ENCODE assay signal across 30 cellular contexts in the genomic region with DNA sequence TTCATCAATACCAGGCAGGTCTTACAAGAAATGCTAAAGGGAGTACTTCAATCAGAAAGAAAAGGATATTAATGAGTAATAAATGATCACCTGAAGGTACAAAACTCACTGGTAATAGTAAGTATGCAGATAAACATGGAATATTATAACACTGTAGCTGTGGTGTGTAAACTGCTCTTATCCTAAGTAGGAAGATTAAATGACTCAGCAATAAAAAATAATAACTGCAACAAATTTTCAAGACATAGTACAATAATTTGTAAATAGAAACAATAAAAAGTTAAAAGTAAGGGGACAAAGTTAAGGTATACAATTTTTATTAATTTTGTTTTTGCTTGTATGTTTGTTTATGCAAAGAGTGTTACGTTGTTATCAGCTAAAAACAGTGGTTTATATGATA. TPM values are rescaled to one million over a fixed set of nuclear protein-coding genes. Genes with fewer than 3 reads are reported as not detected.
DNase-seq lines count a peak whose midpoint lies in the region; ATAC-seq, FAIRE-seq and TF ChIP-seq lines count a peak whose summit lies in the region.
"Had no signal": no experiment of that assay in that cellular context is flagged by ENCODE, and none has a peak within 500 bp of the region (broad histone marks: within the 10 kb centered on the region; RNA-seq: fewer than 3 reads in every experiment).

No MANE protein-coding gene starts in this region.

- H3K27me3 ChIP-seq in K562 (ENCODE audit: control insufficient read depth in 2 of 2, insufficient read depth in 2 of 2, low read length in 2 of 2), result no peaks in the 10 kb centered on the region
- no peaks in the 10 kb centered on the region for H3K27me3 ChIP-seq in H1 (replicated peaks in 1 of 4; ENCODE audit: control insufficient read depth in 3 of 4, extremely low read depth in 1 of 4, insufficient read depth in 3 of 4, low read length in 3 of 4)
- H3K27me3 ChIP-seq in CD4-positive, alpha-beta memory T cell (ENCODE audit: insufficient read depth, low read length), result no peaks in the 10 kb centered on the region

- H2AFZ ChIP-seq in K562 (ENCODE audit: low read depth, low read length), result no peak overlapping the region
- no peak overlapping the region for H2AFZ ChIP-seq in H1 (ENCODE audit: low read length)

- H3K4me1 Mint-ChIP-seq in CD4-positive, alpha-beta memory T cell, result no peaks in the 10 kb centered on the region
- H3K4me1 Mint-ChIP-seq: B cell; CD4-positive, CD25-positive, alpha-beta regulatory T cell had no signal

- H4K5ac ChIP-seq in H1 (ENCODE audit: insufficient read length, low read depth, low read length), result no peak overlapping the region

- BruUV-seq in K562 (replicated peaks; lab: Mats Ljungman, UMichigan), result no TSS peak

- no peak overlapping the region for H3K27ac Mint-ChIP-seq in CD4-positive, alpha-beta memory T cell
- H3K27ac Mint-ChIP-seq: B cell; CD4-positive, CD25-positive, alpha-beta regulatory T cell; CD8-positive, alpha-beta T cell had no signal

- TF ChIP-seq CTCF in A549 (IDR thresholded peaks at IDR 0.05), result no peak
- no peak for TF ChIP-seq CTCF in D721Med (IDR thresholded peaks at IDR 0.05; ENCODE audit: insufficient read depth, missing control alignments)
- TF ChIP-seq CTCF in K562 (IDR thresholded peaks at IDR 0.05 in 2 of 3, conservative IDR thresholded peaks at IDR 0.05 in 1 of 3; ENCODE audit: insufficient read depth in 2 of 3, low read depth in 1 of 3, low read length in 3 of 3), result no peak
- TF ChIP-seq CTCF in H1 (IDR thresholded peaks at IDR 0.05; ENCODE audit: control extremely low read depth in 1 of 3, insufficient read depth in 1 of 3, low read depth in 1 of 3, low read length in 3 of 3), result no peak
- TF ChIP-seq CTCF in foreskin fibroblast (IDR thresholded peaks at IDR 0.05; ENCODE audit: low read depth, low read length), result no peak

- no peak overlapping the region for H3K14ac ChIP-seq in H1 (ENCODE audit: insufficient read length)

- no peak overlapping the region for H4K8ac ChIP-seq in H1 (ENCODE audit: extremely low read depth, insufficient read depth, low read length)

- no peaks in the 10 kb centered on the region for H3K23me2 ChIP-seq in H1 (ENCODE audit: low read depth, low read length)

- H3K27me3 Mint-ChIP-seq in CD4-positive, alpha-beta memory T cell, result no peaks in the 10 kb centered on the region
- H3K27me3 Mint-ChIP-seq: B cell had no signal

- H3K9me3 ChIP-seq in A549, result no peaks in the 10 kb centered on the region
- no peaks in the 10 kb centered on the region for H3K9me3 ChIP-seq in K562 (replicated peaks; ENCODE audit: control insufficient read depth, insufficient read depth, low read depth, low read length)
- H3K9me3 ChIP-seq in H1 (ENCODE audit: insufficient read depth in 2 of 2, low read depth in 1 of 2, low read length in 1 of 2), result no peaks in the 10 kb centered on the region
- H3K9me3 ChIP-seq in CD4-positive, alpha-beta memory T cell (ENCODE audit: control insufficient read depth in 1 of 2, low read length in 2 of 2), result no peaks in the 10 kb centered on the region
- H3K9me3 ChIP-seq: Caco-2 had no signal

- H3K4ac ChIP-seq in H1 (replicated peaks; ENCODE audit: insufficient read length, low read depth, low read length), result no peak overlapping the region

- H3K4me1 ChIP-seq in A549, result no peaks in the 10 kb centered on the region
- no peaks in the 10 kb centered on the region for H3K4me1 ChIP-seq in K562 (replicated peaks in 1 of 2; ENCODE audit: control insufficient read depth in 2 of 2, insufficient read depth in 2 of 2, low read length in 2 of 2)
- peaks cover 0 to 3% (median 0%) of the 10 kb centered on the region in 4 experiments; a peak in 1 of 7 replicates for H3K4me1 ChIP-seq in H1 (replicated peaks in 1 of 4; ENCODE audit: control insufficient read depth in 3 of 4, insufficient read depth in 4 of 4, low read length in 3 of 4)
- H3K4me1 ChIP-seq in CD4-positive, alpha-beta memory T cell (ENCODE audit: insufficient read depth, low read length), result no peaks in the 10 kb centered on the region
- H3K4me1 ChIP-seq: BLaER1 treated with 17β-estradiol and CSF1 and Interleukin-3, amounts not matched to agents 10 nM and 100 nM; Caco-2 had no signal

- H3K18ac ChIP-seq in H1 (ENCODE audit: extremely low read depth, low read length), result no peak overlapping the region

- DNase-seq in A549 (ENCODE audit: low read depth in 1 of 2, low spot score in 1 of 2) (no peak), D721Med (ENCODE audit: insufficient read length, low spot score) (no peak), K562 (ENCODE audit: extremely low read depth in 1 of 4, low spot score in 3 of 4) (no peak), H1 (ENCODE audit: low read depth in 1 of 2, low spot score in 2 of 2) (no peak), GM12891 (ENCODE audit: insufficient read length, low spot score) (no peak), foreskin fibroblast (no peak)
- no peak for DNase-seq in CD4-positive, alpha-beta memory T cell
- DNase-seq: 8988T; AML-193; Caco-2; Calu3; CD4-positive, CD25-positive, alpha-beta regulatory T cell; CD8-positive, alpha-beta T cell; DMS 273 treated with DMSO at 0.1 percent for 48 hours; DMS153; DMS53; DMS79; DND-41; EL; GDM1 had no signal

- H3K9ac ChIP-seq in K562 (ENCODE audit: insufficient read depth in 1 of 2, low read depth in 2 of 2, low read length in 2 of 2), result no peak overlapping the region
- no peak overlapping the region for H3K9ac ChIP-seq in H1 (replicated peaks in 1 of 4; ENCODE audit: extremely low read depth in 1 of 4, low read depth in 3 of 4, low read length in 3 of 4)
- H3K9ac ChIP-seq: BLaER1 treated with 17β-estradiol and CSF1 and Interleukin-3, amounts not matched to agents 10 nM and 100 nM had no signal

- H2BK120ac ChIP-seq in H1 (replicated peaks; ENCODE audit: low read depth, low read length), result no peak overlapping the region

- H3K4me2 ChIP-seq in A549 (no peak overlapping the region), K562 (ENCODE audit: insufficient read depth, low read length) (no peak overlapping the region), H1 (ENCODE audit: insufficient read depth in 1 of 2, low read depth in 2 of 2, low read length in 2 of 2) (no peak overlapping the region)
- H3K4me2 ChIP-seq: BLaER1 treated with 17β-estradiol and CSF1 and Interleukin-3, amounts not matched to agents 10 nM and 100 nM had no signal

- no peak overlapping the region for H2AK5ac ChIP-seq in H1 (ENCODE audit: low read depth, low read length)

- H2BK5ac ChIP-seq in H1 (ENCODE audit: low read depth, low read length), result no peak overlapping the region

- CTCF ChIA-PET in A549 (lab: Yijun Ruan, JAX), result no interaction called here
- CTCF ChIA-PET in K562 (lab: Yijun Ruan, JAX; ENCODE audit: low intra/inter-chr PET ratio), result no interaction called here
- CTCF ChIA-PET in H1 (lab: Charles Lee; ENCODE audit: partially characterized antibody), result interaction anchor here (1.4 kb wide), 1 partner anchor 29 kb away, joined by 3 read pairs; no protein-coding TSS in a partner anchor
- CTCF ChIA-PET in CD4-positive, alpha-beta memory T cell (lab: Charles Lee; ENCODE audit: partially characterized antibody), result no interaction called here

- no peak overlapping the region for H2BK12ac ChIP-seq in H1 (ENCODE audit: low read depth, low read length)

- no peaks in the 10 kb centered on the region for H3K79me1 ChIP-seq in H1 (ENCODE audit: low read depth, low read length)

- no peak for ATAC-seq in A549
- no peak for ATAC-seq in K562
- no peak for ATAC-seq in HG02759 (IDR thresholded peaks at IDR 0.05; ENCODE audit: unreplicated experiment)
- ATAC-seq: CD8-positive, alpha-beta T cell; GM12878 had no signal

- no peak overlapping the region for H3K23ac ChIP-seq in H1 (ENCODE audit: insufficient read length)

- H2BK15ac ChIP-seq in H1 (ENCODE audit: low read length), result no peak overlapping the region

- H3K9me1 ChIP-seq in K562 (ENCODE audit: control insufficient read depth, insufficient read depth, low read length), result no peaks in the 10 kb centered on the region

- intact Hi-C loops in K562 (cut with micrococcal nuclease), result no loop called here
- intact Hi-C loops in CD4-positive, alpha-beta memory T cell (cut with micrococcal nuclease), result no loop called here

- H3K27ac ChIP-seq in A549 (no peak overlapping the region), K562 (ENCODE audit: extremely low read depth, low read depth, low read length) (no peak overlapping the region), H1 (ENCODE audit: low read depth, low read length) (no peak overlapping the region)
- no peak overlapping the region for H3K27ac ChIP-seq in CD4-positive, alpha-beta memory T cell (ENCODE audit: low read depth, low read length)
- H3K27ac ChIP-seq: BLaER1 treated with 17β-estradiol and CSF1 and Interleukin-3, amounts not matched to agents 10 nM and 100 nM; C4-2B had no signal

- H4K20me1 ChIP-seq in K562 (replicated peaks; ENCODE audit: control insufficient read depth, insufficient read depth, low read length) (no peaks in the 10 kb centered on the region), H1 (replicated peaks in 1 of 2; ENCODE audit: control insufficient read depth in 1 of 2, insufficient read depth in 2 of 2, low read length in 2 of 2) (no peaks in the 10 kb centered on the region)
- H4K20me1 ChIP-seq: BLaER1 treated with 17β-estradiol and CSF1 and Interleukin-3, amounts not matched to agents 10 nM and 100 nM had no signal

- no peak for TF ChIP-seq EP300 in A549 (IDR thresholded peaks at IDR 0.05)
- TF ChIP-seq EP300 in K562 (IDR thresholded peaks at IDR 0.05; ENCODE audit: low read length), result no peak
- TF ChIP-seq EP300 in H1 (IDR thresholded peaks at IDR 0.05; ENCODE audit: borderline replicate concordance in 1 of 2, low read depth in 2 of 2, low read length in 2 of 2), result no peak

- POLR2A ChIA-PET in A549 (lab: Yijun Ruan, JAX) (no interaction called here), K562 (lab: Yijun Ruan, JAX) (no interaction called here), H1 (lab: Charles Lee; ENCODE audit: partially characterized antibody) (no interaction called here)
- POLR2A ChIA-PET in CD4-positive, alpha-beta memory T cell (lab: Charles Lee; ENCODE audit: partially characterized antibody), result no interaction called here

- H3K4me3 ChIP-seq in A549 (no peak overlapping the region), K562 (no peak overlapping the region), H1 (ENCODE audit: extremely low read depth in 1 of 4, insufficient read depth in 2 of 4, low read depth in 3 of 4, low read length in 4 of 4) (no peak overlapping the region), foreskin fibroblast (ENCODE audit: low read depth in 1 of 2, low read length in 2 of 2) (no peak overlapping the region)
- no peak overlapping the region for H3K4me3 ChIP-seq in CD4-positive, alpha-beta memory T cell (ENCODE audit: low read length in 2 of 2)
- H3K4me3 ChIP-seq: BLaER1 treated with 17β-estradiol and CSF1 and Interleukin-3, amounts not matched to agents 10 nM and 100 nM; GM12878 had no signal

- H3K4me3 Mint-ChIP-seq in CD4-positive, alpha-beta memory T cell, result no peak overlapping the region
- H3K4me3 Mint-ChIP-seq: B cell; CD4-positive, CD25-positive, alpha-beta regulatory T cell; CD8-positive, alpha-beta T cell had no signal

- H3K79me2 ChIP-seq in K562 (ENCODE audit: control insufficient read depth, insufficient read depth, low read length), result no peaks in the 10 kb centered on the region
- H3K79me2 ChIP-seq in H1 (ENCODE audit: control insufficient read depth in 1 of 2, insufficient read depth in 2 of 2, low read length in 2 of 2), result no peaks in the 10 kb centered on the region

- H2BK20ac ChIP-seq in H1 (ENCODE audit: low read length), result no peak overlapping the region

- in situ Hi-C loops in K562 (cut with MboI), result no loop called here

- H3K36me3 ChIP-seq in K562 (ENCODE audit: control insufficient read depth, insufficient read depth, low read length) (no peaks in the 10 kb centered on the region), H1 (ENCODE audit: control insufficient read depth in 2 of 4, insufficient read depth in 4 of 4, low read length in 3 of 4) (no peaks in the 10 kb centered on the region)
- H3K36me3 ChIP-seq in CD4-positive, alpha-beta memory T cell (ENCODE audit: insufficient read depth, low read length), result no peaks in the 10 kb centered on the region
- H3K36me3 ChIP-seq: BLaER1 treated with 17β-estradiol and CSF1 and Interleukin-3, amounts not matched to agents 10 nM and 100 nM had no signal

- WGBS in A549 (ENCODE audit: missing lambda C conversion rate), result 50% methylated on average over 1 of the region's 1 CpG
- 0% methylated on average over 1 of the region's 1 CpG for WGBS in K562 (ENCODE audit: insufficient coverage, low coverage, missing lambda C conversion rate)
- WGBS in H1 (ENCODE audit: extremely low coverage in 1 of 2, insufficient coverage in 1 of 2, insufficient read length in 1 of 2, insufficient replicate concordance in 2 of 2, low coverage in 1 of 2, low lambda C conversion rate in 2 of 2, missing lambda C conversion rate in 1 of 2), 2 experiments, result 88% methylated on average over 1 of the region's 1 CpG; no CpG with 5 or more reads in 1 of the 2 experiments

- H3K9me3 Mint-ChIP-seq in CD4-positive, alpha-beta memory T cell, result no peaks in the 10 kb centered on the region
- H3K9me3 Mint-ChIP-seq: CD4-positive, CD25-positive, alpha-beta regulatory T cell; CD8-positive, alpha-beta T cell had no signal

- H3K56ac ChIP-seq in H1 (replicated peaks; ENCODE audit: insufficient read length, low read depth, low read length), result no peak overlapping the region

- TF ChIP-seq POLR2A in A549 (IDR thresholded peaks at IDR 0.05; ENCODE audit: low read length) (no peak), K562 (conservative IDR thresholded peaks at IDR 0.05) (no peak), H1 (IDR thresholded peaks at IDR 0.05; ENCODE audit: control extremely low read depth in 1 of 2, low read depth in 2 of 2, low read length in 2 of 2) (no peak), GM12891 (IDR thresholded peaks at IDR 0.05; ENCODE audit: low read depth, low read length) (no peak)

- TF ChIP-seq RAD21 in A549 (conservative IDR thresholded peaks at IDR 0.05 in 1 of 2, IDR thresholded peaks at IDR 0.05 in 1 of 2), result no peak
- no peak for TF ChIP-seq RAD21 in K562 (CRISPR knock-in tag; conservative IDR thresholded peaks at IDR 0.05 in 1 of 2, IDR thresholded peaks at IDR 0.05 in 1 of 2)
- no peak for TF ChIP-seq RAD21 in H1 (IDR thresholded peaks at IDR 0.05 in 1 of 2, conservative IDR thresholded peaks at IDR 0.05 in 1 of 2; ENCODE audit: low read depth in 2 of 2, low read length in 2 of 2)

- FAIRE-seq in A549 (lab: Jason Lieb, UNC) (no peak), D721Med (lab: Jason Lieb, UNC) (peak; percentile 66), K562 (lab: Jason Lieb, UNC) (no peak), H1 (lab: Jason Lieb, UNC) (peak; percentile 24), GM12891 (lab: Jason Lieb, UNC) (no peak)
- FAIRE-seq: A204.1, GM12878, GM19239 had no signal

- H3K36me3 Mint-ChIP-seq in CD4-positive, alpha-beta memory T cell, result no peaks in the 10 kb centered on the region
- H3K36me3 Mint-ChIP-seq: CD4-positive, CD25-positive, alpha-beta regulatory T cell; CD8-positive, alpha-beta T cell had no signal

- H4K91ac ChIP-seq in H1 (replicated peaks; ENCODE audit: insufficient read length, low read length), result no peak overlapping the region

RNA-seq across cellular contexts. Expression of gene DACH2, which starts 43.7 kb away (rescaled TPM):
- polyA plus RNA-seq in A549 (2011; rRNA removed), result 0.04 and 0.08 TPM in 2 replicates
- polyA plus RNA-seq in A549 (2012; cell fraction: cytosol; rRNA removed), result not detected in 2 replicates
- not detected in 2 replicates for polyA plus RNA-seq in A549 (2012; cell fraction: nucleus; rRNA removed)
- not detected in 3 replicates for polyA plus RNA-seq in A549 (2017; fragmentation: RNase III; extraction: RNeasy Plus Mini Kit Qiagen cat#74134 plus additional on column Dnase treatment)
- 0.08 and 0.34 TPM in 2 replicates for polyA minus RNA-seq in A549 (2011; rRNA and poly(A)+ RNA removed)
- total RNA-seq in K562 (2011; cell fraction: chromatin; rRNA removed; ENCODE audit: low replicate concordance), result not detected in 2 replicates
- not detected in 2 replicates for total RNA-seq in K562 (2011; cell fraction: nucleolus; rRNA removed)
- not detected in 2 replicates for total RNA-seq in K562 (2011; cell fraction: nucleoplasm; rRNA removed)
- total RNA-seq in K562 (2014; rRNA removed), result not detected in 2 replicates
- not detected in 2 replicates for total RNA-seq in K562 (2014; rRNA removed; fragmentation: Illumina TruSeq; extraction: Trizol)
- total RNA-seq in K562 (2015; rRNA removed; fragmentation: Illumina TruSeq; extraction: Trizol), result not detected in 2 replicates
- not detected in 2 replicates for total RNA-seq in K562 (2021)
- polyA plus RNA-seq in K562 (2011; rRNA removed), result not detected in 2 replicates
- polyA plus RNA-seq in K562 (2011; cell fraction: cytosol; rRNA removed), result not detected in 2 replicates
- polyA plus RNA-seq in K562 (2011; cell fraction: nucleus; rRNA removed), result not detected in 2 replicates
- polyA plus RNA-seq in K562 (2012), result not detected in 2 replicates
- polyA plus RNA-seq in K562 (2014; fragmentation: Illumina TruSeq; extraction: Trizol), result not detected in 2 replicates
- not detected for polyA plus RNA-seq in K562 (2014; fragmentation: Nextera tagmentation; extraction: Ambion mirVana)
- not detected in 2 replicates for polyA plus RNA-seq in K562 (2014; rRNA removed)
- polyA minus RNA-seq in K562 (2011; rRNA and poly(A)+ RNA removed), result not detected in 2 replicates
- polyA minus RNA-seq in K562 (2011; cell fraction: cytosol; rRNA and poly(A)+ RNA removed), result not detected in 2 replicates
- not detected in 2 replicates for polyA minus RNA-seq in K562 (2011; cell fraction: nucleus; rRNA and poly(A)+ RNA removed)
- total RNA-seq in H1 (2021; fragmentation: NEBNext Ultra II Directional; extraction: Animal tissue kit (Norgen Biotek cat#: 25700)), result 1.8 TPM in 2 replicates
- polyA plus RNA-seq in H1 (2011; rRNA removed), result 1.0 and 1.6 TPM in 2 replicates
- polyA plus RNA-seq in H1 (2011; cell fraction: cytosol; rRNA removed), result 1.7 TPM
- polyA plus RNA-seq in H1 (2011; cell fraction: nucleus; rRNA removed), result 3.0 TPM
- 1.0 to 1.4 TPM (median 1.1 TPM) in 4 replicates for polyA plus RNA-seq in H1 (2012, experiment 1 of 2)
- polyA plus RNA-seq in H1 (2012, experiment 2 of 2), result 0.58 TPM
- 1.6 TPM for polyA plus RNA-seq in H1 (2013, experiment 1 of 2)
- 1.1 TPM for polyA plus RNA-seq in H1 (2013, experiment 2 of 2)
- polyA minus RNA-seq in H1 (2011; rRNA and poly(A)+ RNA removed), result 4.6 and 5.7 TPM in 2 replicates
- 1.4 TPM for polyA minus RNA-seq in H1 (2011; cell fraction: cytosol; rRNA and poly(A)+ RNA removed)
- 16.5 TPM for polyA minus RNA-seq in H1 (2011; cell fraction: nucleus; rRNA and poly(A)+ RNA removed)
- total RNA-seq in CD4-positive, alpha-beta memory T cell, result not detected
- not detected for polyA plus RNA-seq in CD4-positive, alpha-beta memory T cell
- not detected for polyA plus RNA-seq in GM12891 (2012; ENCODE audit: low read depth, missing spikeins)
- total RNA-seq: B cell; Caco-2; Calu3; CD4-positive, CD25-positive, alpha-beta regulatory T cell; CD8-positive, alpha-beta T cell; Daoy; G401; GM12878 had no signal
- polyA plus RNA-seq: BJ; CD4-positive, CD25-positive, alpha-beta regulatory T cell had no signal

RNA-seq across cellular contexts. Expression of gene CHM, which starts 57.2 kb away (rescaled TPM):
- polyA plus RNA-seq in A549 (2011; rRNA removed) (20.8 and 23.7 TPM in 2 replicates), A549 (2017; fragmentation: RNase III; extraction: RNeasy Plus Mini Kit Qiagen cat#74134 plus additional on column Dnase treatment) (13.0 to 14.2 TPM (median 13.9 TPM) in 3 replicates), K562 (2011; rRNA removed) (4.9 and 9.0 TPM in 2 replicates), K562 (2014; fragmentation: Illumina TruSeq; extraction: Trizol) (4.4 and 4.8 TPM in 2 replicates), K562 (2014; fragmentation: Nextera tagmentation; extraction: Ambion mirVana) (1 to 10 TPM; 3.9 to 4.3 TPM), K562 (2014; rRNA removed) (3.0 and 3.1 TPM in 2 replicates), H1 (2011; rRNA removed) (4.0 and 8.6 TPM in 2 replicates)
- 5.6 and 7.1 TPM in 2 replicates for polyA plus RNA-seq in A549 (2012; cell fraction: cytosol; rRNA removed)
- 3.9 and 6.2 TPM in 2 replicates for polyA plus RNA-seq in A549 (2012; cell fraction: nucleus; rRNA removed)
- polyA minus RNA-seq in A549 (2011; rRNA and poly(A)+ RNA removed), result 10.5 and 11.4 TPM in 2 replicates
- 8.6 and 19.1 TPM in 2 replicates for total RNA-seq in K562 (2011; cell fraction: chromatin; rRNA removed; ENCODE audit: low replicate concordance)
- 4.0 and 5.0 TPM in 2 replicates for total RNA-seq in K562 (2011; cell fraction: nucleolus; rRNA removed)
- 11.7 and 12.7 TPM in 2 replicates for total RNA-seq in K562 (2011; cell fraction: nucleoplasm; rRNA removed)
- total RNA-seq in K562 (2014; rRNA removed) (2.2 and 3.1 TPM in 2 replicates), K562 (2014; rRNA removed; fragmentation: Illumina TruSeq; extraction: Trizol) (5.3 and 6.2 TPM in 2 replicates), K562 (2015; rRNA removed; fragmentation: Illumina TruSeq; extraction: Trizol) (7.5 and 7.9 TPM in 2 replicates), K562 (2021) (4.6 and 5.5 TPM in 2 replicates)
- 2.4 and 2.9 TPM in 2 replicates for polyA plus RNA-seq in K562 (2011; cell fraction: cytosol; rRNA removed)
- polyA plus RNA-seq in K562 (2011; cell fraction: nucleus; rRNA removed), result 2.9 and 3.4 TPM in 2 replicates
- polyA plus RNA-seq in K562 (2012), result 4.3 and 6.7 TPM in 2 replicates
- polyA minus RNA-seq in K562 (2011; rRNA and poly(A)+ RNA removed), result 7.0 and 8.6 TPM in 2 replicates
- polyA minus RNA-seq in K562 (2011; cell fraction: cytosol; rRNA and poly(A)+ RNA removed), result 1.1 and 2.6 TPM in 2 replicates
- polyA minus RNA-seq in K562 (2011; cell fraction: nucleus; rRNA and poly(A)+ RNA removed), result 8.8 and 12.0 TPM in 2 replicates
- total RNA-seq in H1 (2021; fragmentation: NEBNext Ultra II Directional; extraction: Animal tissue kit (Norgen Biotek cat#: 25700)), result 14.8 and 15.5 TPM in 2 replicates
- 8.1 TPM for polyA plus RNA-seq in H1 (2011; cell fraction: cytosol; rRNA removed)
- 5.8 TPM for polyA plus RNA-seq in H1 (2011; cell fraction: nucleus; rRNA removed)
- 4.1 to 7.3 TPM (median 5.1 TPM) in 4 replicates for polyA plus RNA-seq in H1 (2012, experiment 1 of 2)
- polyA plus RNA-seq in H1 (2012, experiment 2 of 2), result 0.84 TPM
- 8.8 TPM for polyA plus RNA-seq in H1 (2013, experiment 1 of 2)
- 8.3 TPM for polyA plus RNA-seq in H1 (2013, experiment 2 of 2)
- 11.0 and 15.1 TPM in 2 replicates for polyA minus RNA-seq in H1 (2011; rRNA and poly(A)+ RNA removed)
- 5.9 TPM for polyA minus RNA-seq in H1 (2011; cell fraction: cytosol; rRNA and poly(A)+ RNA removed)
- 33.0 TPM for polyA minus RNA-seq in H1 (2011; cell fraction: nucleus; rRNA and poly(A)+ RNA removed)
- 10 to 100 TPM; 20.3 to 22.3 TPM for total RNA-seq in CD4-positive, alpha-beta memory T cell
- polyA plus RNA-seq in CD4-positive, alpha-beta memory T cell, result 1 to 10 TPM; 5.6 to 7.3 TPM
- polyA plus RNA-seq in GM12891 (2012; ENCODE audit: low read depth, missing spikeins), result 3.8 TPM
